24 cellular contexts compared by ENCODE assay signal in the genomic region with DNA sequence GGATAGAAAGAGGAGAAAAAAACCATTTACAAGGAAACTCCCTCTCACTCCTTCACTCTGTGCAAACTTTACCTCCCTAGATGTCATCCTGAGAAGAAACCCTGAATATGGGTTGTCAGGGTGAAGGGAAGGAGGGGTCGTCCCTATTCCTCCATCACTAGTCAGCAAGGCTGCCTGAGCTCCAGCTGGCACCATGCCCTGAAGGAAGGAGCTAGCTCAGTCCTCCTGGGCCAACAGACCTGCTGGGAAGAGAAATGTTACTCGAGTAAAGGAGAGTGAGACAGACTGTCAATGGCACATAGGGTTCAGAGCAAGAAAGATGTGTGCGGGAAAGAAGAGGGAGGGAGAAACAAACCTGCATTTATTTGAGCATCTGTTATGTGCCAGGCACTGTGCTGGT.
"Had no signal": no experiment of that assay in that cellular context is flagged by ENCODE, and none has a peak within 500 bp of the region (broad histone marks: within the 10 kb centered on the region; RNA-seq: fewer than 3 reads in every experiment).

No MANE protein-coding gene starts in this region.

- H3K36me3 ChIP-seq: esophagus muscularis mucosa, gastroesophageal sphincter, heart left ventricle, neural progenitor cell, sigmoid colon, thoracic aorta, tibial nerve, upper lobe of left lung, uterus had no signal

- H3K9me3 ChIP-seq: esophagus muscularis mucosa, gastroesophageal sphincter, heart left ventricle, mucosa of descending colon, psoas muscle, sigmoid colon, thoracic aorta, tibial nerve, upper lobe of left lung, uterus had no signal

- H3K9ac ChIP-seq: neural progenitor cell had no signal

- H3K27ac ChIP-seq: coronary artery, esophagus muscularis mucosa, foreskin keratinocyte, gastroesophageal sphincter, hepatocyte, neural progenitor cell, psoas muscle, sigmoid colon, thoracic aorta, tibial nerve, uterus had no signal

- H3K27me3 ChIP-seq: foreskin keratinocyte, heart left ventricle, hepatocyte, neural progenitor cell, sigmoid colon, tibial nerve, upper lobe of left lung, uterus had no signal

- H3K9me3 Mint-ChIP-seq: memory B cell; mesothelial cell of epicardium; naive B cell; nephron; neural progenitor cell; stimulated activated effector memory CD8-positive, alpha-beta T cell treated with anti-CD3 and anti-CD28 coated beads, Interleukin-12 subunit alpha, Interleukin-12 subunit beta, amount 100 ng/mL, for 72 hours had no signal

- H3K4me1 Mint-ChIP-seq: memory B cell, neural progenitor cell had no signal

- DNase-seq: foreskin keratinocyte; heart left ventricle; kidney; mucosa of descending colon; naive B cell; psoas muscle; sigmoid colon; stimulated activated CD4-positive, alpha-beta T cell treated with anti-CD3 and anti-CD28 coated beads, Interleukin-2, amount 100 ng/mL, for 24 hours; stimulated activated CD4-positive, alpha-beta T cell treated with anti-CD3 and anti-CD28 coated beads, Interleukin-4, amount 100 ng/mL, for 24 hours; stimulated activated naive CD4-positive, alpha-beta T cell treated with Interleukin-2 at 50 U/mL for 16 hours; upper lobe of left lung; uterus had no signal

- H3K27ac Mint-ChIP-seq: memory B cell; mesothelial cell of epicardium; naive B cell; nephron; neural progenitor cell; stimulated activated effector memory CD8-positive, alpha-beta T cell treated with anti-CD3 and anti-CD28 coated beads, Interleukin-12 subunit alpha, Interleukin-12 subunit beta, amount 100 ng/mL, for 72 hours had no signal

- H3K4me3 ChIP-seq: coronary artery, esophagus muscularis mucosa, gastroesophageal sphincter, heart left ventricle, hepatocyte, lung, mucosa of descending colon, neural progenitor cell, psoas muscle, sigmoid colon, thoracic aorta, tibial nerve, upper lobe of left lung, uterus had no signal

- H3K4me3 Mint-ChIP-seq: memory B cell; mesothelial cell of epicardium; naive B cell; nephron; neural progenitor cell; stimulated activated effector memory CD8-positive, alpha-beta T cell treated with anti-CD3 and anti-CD28 coated beads, Interleukin-12 subunit alpha, Interleukin-12 subunit beta, amount 100 ng/mL, for 72 hours had no signal

- H3K4me1 ChIP-seq: neural progenitor cell, sigmoid colon, uterus had no signal

- H3K36me3 Mint-ChIP-seq: memory B cell; mesothelial cell of epicardium; neural progenitor cell; stimulated activated effector memory CD8-positive, alpha-beta T cell treated with anti-CD3 and anti-CD28 coated beads, Interleukin-12 subunit alpha, Interleukin-12 subunit beta, amount 100 ng/mL, for 72 hours had no signal
